Comparison of ENCODE assay signal across 8 cellular contexts in the genomic region with DNA sequence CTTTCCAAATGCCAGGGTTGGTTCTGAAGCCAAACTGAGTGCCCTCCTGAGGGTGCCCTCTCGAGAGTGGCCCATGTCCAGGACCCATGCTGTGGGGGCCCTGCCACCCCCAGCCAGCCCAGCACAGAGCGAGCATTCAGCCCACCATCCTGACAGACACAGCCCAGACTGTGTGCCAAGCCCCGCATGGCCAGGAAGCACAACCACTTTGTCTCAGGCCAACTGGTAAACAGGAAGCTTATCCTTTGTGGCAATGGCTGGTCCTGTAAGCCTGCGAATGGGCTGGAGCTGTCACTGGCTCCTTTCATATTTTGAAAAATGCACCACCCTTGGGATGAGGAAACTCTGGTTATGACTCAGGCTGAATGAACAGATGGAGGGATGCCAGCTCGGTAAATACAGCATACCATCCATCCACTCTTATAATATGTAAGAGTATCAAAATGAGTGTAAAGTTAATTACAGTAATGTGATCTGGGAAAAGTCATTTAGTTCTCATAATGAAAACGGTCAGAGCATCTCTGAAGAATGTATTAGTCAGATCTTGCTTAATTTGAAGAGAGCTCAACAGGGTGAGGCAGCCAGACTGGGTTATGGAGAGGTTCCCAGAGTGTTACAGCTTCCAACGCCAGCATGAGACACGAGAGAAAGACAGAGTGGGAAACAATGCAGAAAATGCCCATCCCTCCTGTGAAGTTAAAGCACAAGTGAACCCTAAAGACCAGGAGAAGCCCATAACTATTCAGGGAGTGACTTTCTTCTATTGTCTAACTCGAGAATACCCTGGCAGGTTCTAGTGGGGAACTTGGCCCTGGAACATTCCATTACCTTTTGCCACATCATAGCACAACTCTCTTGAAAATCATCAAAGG.
DNase-seq lines count a peak whose midpoint lies in the region; ATAC-seq and FAIRE-seq lines count a peak whose summit lies in the region.

No MANE protein-coding gene starts in this region.

- DNase-seq in stimulated activated CD4-positive, alpha-beta T cell treated with anti-CD3 and anti-CD28 coated beads, Interleukin-12 subunit alpha, Interleukin-12 subunit beta, amount 100 ng/mL, for 48 hours (ENCODE audit: low read depth in 2 of 3, low spot score in 1 of 3) = peak; percentile 51 to 52 (median 52)
- no peak for DNase-seq in stimulated activated CD4-positive, alpha-beta T cell treated with anti-CD3 and anti-CD28 coated beads, Interleukin-4, amount 100 ng/mL, for 4 hours
- peak; percentile 15 for DNase-seq in NOMO-1 treated with dmso at 0.1 percent for 144 hours (lab: John Stamatoyannopoulos, UW; ENCODE audit: unreplicated experiment)
- peak; percentile 58 for DNase-seq in activated naive CD4-positive, alpha-beta T cell treated with anti-CD3 and anti-CD28 coated beads, Interleukin-2, amount 50 U/mL, for 16 hours
- DNase-seq in frontal cortex (ENCODE audit: low spot score in 2 of 2) = peak; percentile 16 to 44
- DNase-seq in nucleus accumbens (lab: John Stamatoyannopoulos, UW) = peak in 53 of 56 donors; percentile 16 to 86 (median 65)
- no peak for DNase-seq in NCI-H187 treated with DMSO at 0.1 percent for 48 hours (lab: John Stamatoyannopoulos, UW)

- ATAC-seq in HG03103 (IDR thresholded peaks at IDR 0.05; ENCODE audit: low read depth, unreplicated experiment) = peak; percentile 8

- FAIRE-seq in frontal cortex (lab: Jason Lieb, UNC) = no peak

Comparison
In these comparisons a context has a peak if more than half of its experiments do, and no peak if none do; other contexts are left out.
1. DNase-seq: peak in stimulated activated CD4-positive, alpha-beta T cell treated with anti-CD3 and anti-CD28 coated beads, Interleukin-12 subunit alpha, Interleukin-12 subunit beta, amount 100 ng/mL, for 48 hours (3 of 3), NOMO-1 treated with dmso at 0.1 percent for 144 hours (single experiment), activated naive CD4-positive, alpha-beta T cell treated with anti-CD3 and anti-CD28 coated beads, Interleukin-2, amount 50 U/mL, for 16 hours (single experiment), frontal cortex (2 of 2) and nucleus accumbens (53 of 56); none in stimulated activated CD4-positive, alpha-beta T cell treated with anti-CD3 and anti-CD28 coated beads, Interleukin-4, amount 100 ng/mL, for 4 hours (0 of 2) and NCI-H187 treated with DMSO at 0.1 percent for 48 hours (single experiment).